22 cellular contexts compared by ENCODE assay signal in the genomic region with DNA sequence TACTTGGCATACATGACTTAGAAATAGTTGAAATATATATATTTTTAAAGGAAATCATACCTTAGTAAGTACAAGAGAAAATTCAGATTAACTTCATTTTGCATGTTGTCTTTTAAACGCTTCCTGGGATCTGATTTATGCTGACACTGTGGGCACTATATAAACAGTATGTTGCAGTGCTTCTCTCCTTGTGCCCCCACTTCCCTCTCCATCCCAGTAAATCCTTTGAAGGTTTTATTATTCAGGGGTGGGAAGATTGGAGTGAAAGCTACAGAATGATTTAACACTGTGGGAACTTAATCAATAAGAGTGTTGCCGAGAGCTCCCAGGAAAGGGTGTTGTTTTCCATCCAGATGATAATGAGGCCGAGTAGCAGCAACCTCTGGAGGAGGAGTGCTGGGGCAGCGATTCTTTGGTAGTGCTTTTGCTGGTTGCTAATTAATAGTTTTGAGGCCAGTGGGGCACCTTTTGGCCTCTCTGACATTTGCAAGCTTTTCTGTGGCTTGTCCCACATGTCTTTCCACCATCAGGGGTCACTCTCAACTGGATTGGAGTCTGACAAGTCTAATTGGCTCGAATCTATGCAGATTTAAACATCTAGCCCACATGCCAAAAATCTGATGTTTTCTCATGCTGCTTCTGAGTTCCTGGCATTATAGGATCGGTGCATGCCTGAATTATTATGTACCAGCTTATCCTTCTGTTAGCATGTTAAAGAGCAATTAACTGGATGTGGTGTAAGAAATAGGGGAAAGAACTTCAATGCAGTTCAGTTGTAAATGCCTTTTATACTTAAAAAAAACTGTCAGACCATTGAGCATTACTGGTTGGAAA.
DNase-seq lines count a peak whose midpoint lies in the region; ATAC-seq and TF ChIP-seq lines count a peak whose summit lies in the region.
"Had no signal": no experiment of that assay in that cellular context is flagged by ENCODE, and none has a peak within 500 bp of the region (broad histone marks: within the 10 kb centered on the region; RNA-seq: fewer than 3 reads in every experiment).

No MANE protein-coding gene starts in this region.

- in situ Hi-C loops in HAP-1 (cut with MboI; ENCODE audit: low sequenced_read_pairs): no loop called here

- peak; percentile 95 for ATAC-seq in WTC11
- no peak for ATAC-seq in HG02852 (IDR thresholded peaks at IDR 0.05; ENCODE audit: unreplicated experiment)
- ATAC-seq: upper lobe of right lung had no signal

- DNase-seq in HAP-1 (ENCODE audit: low spot score in 2 of 2) (peak; percentile 10 to 12), WTC11 (ENCODE audit: low spot score) (peak; percentile 17), iPS-NIHi11 (ENCODE audit: low spot score) (peak; percentile 37), retina (peak; percentile 38), NCI-H146 treated with DMSO at 0.1 percent for 48 hours (lab: John Stamatoyannopoulos, UW; ENCODE audit: unreplicated experiment) (no peak), NCI-H2029 (lab: John Stamatoyannopoulos, UW) (no peak), NCI-H2196 (lab: John Stamatoyannopoulos, UW; ENCODE audit: unreplicated experiment) (no peak)
- DNase-seq: activated effector memory CD4-positive, alpha-beta T cell treated with anti-CD3 and anti-CD28 coated beads, Interleukin-2, amount 50 U/mL, for 16 hours; CD4-positive, alpha-beta memory T cell; DMS79; NCI-H1092; NCI-H2107; NCI-H748 treated with DMSO at 0.1 percent for 48 hours; ovary; SHP77 treated with DMSO at 0.1 percent for 48 hours; T-helper 1 cell; upper lobe of right lung had no signal

- no peaks in the 10 kb centered on the region for H3K27me3 Mint-ChIP-seq in WTC11 (ENCODE audit: low read depth)
- H3K27me3 Mint-ChIP-seq: dendritic cell treated with granulocyte-macrophage colony-stimulating factor and Interleukin-4, amounts not matched to agents 40 ng/mL and 50 ng/mL, for 4 days; stimulated activated naive CD8-positive, alpha-beta T cell treated with anti-CD3 and anti-CD28 coated beads, Interleukin-15, Interleukin-2, amounts not matched to agents 100 ng/mL and 50 ng/mL, for 24 hours had no signal

- CTCF ChIA-PET in WTC11 (lab: Charles Lee): interaction anchor here (0.8 to 2.2 kb wide), 4 partner anchors 10 to 1653 kb away, joined by 3 to 9 read pairs (median 4); no protein-coding TSS in a partner anchor

- H3K4me3 ChIP-seq in HAP-1: no peak overlapping the region
- H3K4me3 ChIP-seq: hepatocyte, ovary, skin epidermis, upper lobe of right lung had no signal

- H3K9me3 ChIP-seq in HAP-1: no peaks in the 10 kb centered on the region
- H3K9me3 ChIP-seq: ovary, upper lobe of right lung had no signal

- H3K9me3 Mint-ChIP-seq in WTC11: no peaks in the 10 kb centered on the region
- H3K9me3 Mint-ChIP-seq: CD4-positive, alpha-beta memory T cell; dendritic cell treated with granulocyte-macrophage colony-stimulating factor and Interleukin-4, amounts not matched to agents 40 ng/mL and 50 ng/mL, for 4 days; stimulated activated naive CD8-positive, alpha-beta T cell treated with anti-CD3 and anti-CD28 coated beads, Interleukin-15, Interleukin-2, amounts not matched to agents 100 ng/mL and 50 ng/mL, for 24 hours had no signal

- no peaks in the 10 kb centered on the region for H3K36me3 ChIP-seq in HAP-1 (replicated peaks)
- H3K36me3 ChIP-seq: ovary, upper lobe of right lung had no signal

- peak overlapping the region; percentile 19; the same call in 1 of the 2 replicates for H3K4me3 Mint-ChIP-seq in WTC11
- H3K4me3 Mint-ChIP-seq: CD4-positive, alpha-beta memory T cell; dendritic cell treated with granulocyte-macrophage colony-stimulating factor and Interleukin-4, amounts not matched to agents 40 ng/mL and 50 ng/mL, for 4 days; stimulated activated naive CD8-positive, alpha-beta T cell treated with anti-CD3 and anti-CD28 coated beads, Interleukin-15, Interleukin-2, amounts not matched to agents 100 ng/mL and 50 ng/mL, for 24 hours had no signal

- POLR2A ChIA-PET in WTC11 (lab: Charles Lee): no interaction called here

- peaks cover 23% of the 10 kb centered on the region for H3K4me1 Mint-ChIP-seq in WTC11
- H3K4me1 Mint-ChIP-seq: CD4-positive, alpha-beta memory T cell had no signal

- peak overlapping the region; percentile 75; the same call in 1 of the 2 replicates for H3K27ac Mint-ChIP-seq in WTC11
- H3K27ac Mint-ChIP-seq: CD4-positive, alpha-beta memory T cell; dendritic cell treated with granulocyte-macrophage colony-stimulating factor and Interleukin-4, amounts not matched to agents 40 ng/mL and 50 ng/mL, for 4 days; stimulated activated naive CD8-positive, alpha-beta T cell treated with anti-CD3 and anti-CD28 coated beads, Interleukin-15, Interleukin-2, amounts not matched to agents 100 ng/mL and 50 ng/mL, for 24 hours had no signal

- no peak for TF ChIP-seq CTCF in WTC11 (IDR thresholded peaks at IDR 0.05)

- no peaks in the 10 kb centered on the region; the same call in 1 of the 2 replicates for H3K4me1 ChIP-seq in HAP-1
- H3K4me1 ChIP-seq: upper lobe of right lung had no signal

- peaks cover 2% of the 10 kb centered on the region; the same call in 1 of the 2 replicates for H3K27me3 ChIP-seq in HAP-1 (ENCODE audit: low read depth)
- H3K27me3 ChIP-seq: hepatocyte, ovary, upper lobe of right lung had no signal

- H3K36me3 Mint-ChIP-seq in WTC11: no peaks in the 10 kb centered on the region
- H3K36me3 Mint-ChIP-seq: CD4-positive, alpha-beta memory T cell had no signal

TF ChIP-seq in WTC11, 78 proteins besides CTCF, POLR2A, EP300 and RAD21 (continues in another document):
- TF ChIP-seq, protein P1, sequence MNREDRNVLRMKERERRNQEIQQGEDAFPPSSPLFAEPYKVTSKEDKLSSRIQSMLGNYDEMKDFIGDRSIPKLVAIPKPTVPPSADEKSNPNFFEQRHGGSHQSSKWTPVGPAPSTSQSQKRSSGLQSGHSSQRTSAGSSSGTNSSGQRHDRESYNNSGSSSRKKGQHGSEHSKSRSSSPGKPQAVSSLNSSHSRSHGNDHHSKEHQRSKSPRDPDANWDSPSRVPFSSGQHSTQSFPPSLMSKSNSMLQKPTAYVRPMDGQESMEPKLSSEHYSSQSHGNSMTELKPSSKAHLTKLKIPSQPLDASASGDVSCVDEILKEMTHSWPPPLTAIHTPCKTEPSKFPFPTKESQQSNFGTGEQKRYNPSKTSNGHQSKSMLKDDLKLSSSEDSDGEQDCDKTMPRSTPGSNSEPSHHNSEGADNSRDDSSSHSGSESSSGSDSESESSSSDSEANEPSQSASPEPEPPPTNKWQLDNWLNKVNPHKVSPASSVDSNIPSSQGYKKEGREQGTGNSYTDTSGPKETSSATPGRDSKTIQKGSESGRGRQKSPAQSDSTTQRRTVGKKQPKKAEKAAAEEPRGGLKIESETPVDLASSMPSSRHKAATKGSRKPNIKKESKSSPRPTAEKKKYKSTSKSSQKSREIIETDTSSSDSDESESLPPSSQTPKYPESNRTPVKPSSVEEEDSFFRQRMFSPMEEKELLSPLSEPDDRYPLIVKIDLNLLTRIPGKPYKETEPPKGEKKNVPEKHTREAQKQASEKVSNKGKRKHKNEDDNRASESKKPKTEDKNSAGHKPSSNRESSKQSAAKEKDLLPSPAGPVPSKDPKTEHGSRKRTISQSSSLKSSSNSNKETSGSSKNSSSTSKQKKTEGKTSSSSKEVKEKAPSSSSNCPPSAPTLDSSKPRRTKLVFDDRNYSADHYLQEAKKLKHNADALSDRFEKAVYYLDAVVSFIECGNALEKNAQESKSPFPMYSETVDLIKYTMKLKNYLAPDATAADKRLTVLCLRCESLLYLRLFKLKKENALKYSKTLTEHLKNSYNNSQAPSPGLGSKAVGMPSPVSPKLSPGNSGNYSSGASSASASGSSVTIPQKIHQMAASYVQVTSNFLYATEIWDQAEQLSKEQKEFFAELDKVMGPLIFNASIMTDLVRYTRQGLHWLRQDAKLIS (CRISPR knock-in tag; IDR thresholded peaks at IDR 0.05; ENCODE audit: borderline replicate concordance): no peak
- TF ChIP-seq GABPB1 (CRISPR knock-in tag; IDR thresholded peaks at IDR 0.05) (no peak), HMGA2 (CRISPR knock-in tag; IDR thresholded peaks at IDR 0.05) (no peak), ATF1 (CRISPR knock-in tag; IDR thresholded peaks at IDR 0.05) (no peak), ZNF396 (CRISPR knock-in tag; IDR thresholded peaks at IDR 0.05; ENCODE audit: borderline replicate concordance) (no peak), MXD4 (CRISPR knock-in tag; IDR thresholded peaks at IDR 0.05; ENCODE audit: borderline replicate concordance) (no peak)
- TF ChIP-seq, protein P2, sequence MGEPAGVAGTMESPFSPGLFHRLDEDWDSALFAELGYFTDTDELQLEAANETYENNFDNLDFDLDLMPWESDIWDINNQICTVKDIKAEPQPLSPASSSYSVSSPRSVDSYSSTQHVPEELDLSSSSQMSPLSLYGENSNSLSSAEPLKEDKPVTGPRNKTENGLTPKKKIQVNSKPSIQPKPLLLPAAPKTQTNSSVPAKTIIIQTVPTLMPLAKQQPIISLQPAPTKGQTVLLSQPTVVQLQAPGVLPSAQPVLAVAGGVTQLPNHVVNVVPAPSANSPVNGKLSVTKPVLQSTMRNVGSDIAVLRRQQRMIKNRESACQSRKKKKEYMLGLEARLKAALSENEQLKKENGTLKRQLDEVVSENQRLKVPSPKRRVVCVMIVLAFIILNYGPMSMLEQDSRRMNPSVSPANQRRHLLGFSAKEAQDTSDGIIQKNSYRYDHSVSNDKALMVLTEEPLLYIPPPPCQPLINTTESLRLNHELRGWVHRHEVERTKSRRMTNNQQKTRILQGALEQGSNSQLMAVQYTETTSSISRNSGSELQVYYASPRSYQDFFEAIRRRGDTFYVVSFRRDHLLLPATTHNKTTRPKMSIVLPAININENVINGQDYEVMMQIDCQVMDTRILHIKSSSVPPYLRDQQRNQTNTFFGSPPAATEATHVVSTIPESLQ (CRISPR knock-in tag; IDR thresholded peaks at IDR 0.05): no peak
- TF ChIP-seq, protein P3, sequence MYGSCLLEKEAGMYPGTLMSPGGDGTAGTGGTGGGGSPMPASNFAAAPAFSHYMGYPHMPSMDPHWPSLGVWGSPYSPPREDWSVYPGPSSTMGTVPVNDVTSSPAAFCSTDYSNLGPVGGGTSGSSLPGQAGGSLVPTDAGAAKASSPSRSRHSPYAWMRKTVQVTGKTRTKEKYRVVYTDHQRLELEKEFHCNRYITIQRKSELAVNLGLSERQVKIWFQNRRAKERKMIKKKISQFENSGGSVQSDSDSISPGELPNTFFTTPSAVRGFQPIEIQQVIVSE (CRISPR knock-in tag; IDR thresholded peaks at IDR 0.05; ENCODE audit: borderline replicate concordance): no peak
- TF ChIP-seq, protein P4, sequence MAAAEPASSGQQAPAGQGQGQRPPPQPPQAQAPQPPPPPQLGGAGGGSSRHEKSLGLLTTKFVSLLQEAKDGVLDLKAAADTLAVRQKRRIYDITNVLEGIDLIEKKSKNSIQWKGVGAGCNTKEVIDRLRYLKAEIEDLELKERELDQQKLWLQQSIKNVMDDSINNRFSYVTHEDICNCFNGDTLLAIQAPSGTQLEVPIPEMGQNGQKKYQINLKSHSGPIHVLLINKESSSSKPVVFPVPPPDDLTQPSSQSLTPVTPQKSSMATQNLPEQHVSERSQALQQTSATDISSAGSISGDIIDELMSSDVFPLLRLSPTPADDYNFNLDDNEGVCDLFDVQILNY (CRISPR knock-in tag; IDR thresholded peaks at IDR 0.05): no peak

Comparison
In these comparisons a context has a peak if more than half of its experiments do, and no peak if none do; other contexts are left out.
1. DNase-seq: peak in HAP-1 (2 of 2), WTC11 (single experiment), iPS-NIHi11 (single experiment) and retina (single experiment); none in NCI-H146 treated with DMSO at 0.1 percent for 48 hours (single experiment), NCI-H2029 (single experiment) and NCI-H2196 (single experiment).